Comparison of ENCODE assay signal across 8 cellular contexts in genomic region chr2:196182439-196183171, GRCh38. TPM values are rescaled to one million over a fixed set of nuclear protein-coding genes. Genes with fewer than 3 reads are reported as not detected.
DNase-seq lines count a peak whose midpoint lies in the region; ATAC-seq and TF ChIP-seq lines count a peak whose summit lies in the region.

No MANE protein-coding gene starts in this region.

- no peak overlapping the region for H3K18ac ChIP-seq in mesendoderm (ENCODE audit: low read length)

- 77% methylated on average over 4 of the region's 4 CpGs for WGBS in hepatocyte (ENCODE audit: low lambda C conversion rate, missing lambda C conversion rate)
- WGBS in mesendoderm (ENCODE audit: extremely low coverage, insufficient coverage, low lambda C conversion rate) = no CpG with 5 or more reads among the region's 4 CpGs

- no peaks in the 10 kb centered on the region for H3K9me3 ChIP-seq in hepatocyte (ENCODE audit: low read depth)

- TF ChIP-seq POLR2A in GM18505 (IDR thresholded peaks at IDR 0.05; ENCODE audit: borderline replicate concordance, extremely low read depth, insufficient read depth, insufficient read length) = no peak

- H3K9ac ChIP-seq in mesendoderm (ENCODE audit: low read length) = no peak overlapping the region

- H3K4me3 ChIP-seq in hepatocyte (no peak overlapping the region), foreskin fibroblast (ENCODE audit: low read depth in 1 of 2, low read length in 2 of 2) (no peak overlapping the region), mesendoderm (ENCODE audit: low read length) (no peak overlapping the region)

- no peaks in the 10 kb centered on the region for H3K36me3 ChIP-seq in hepatocyte (replicated peaks; ENCODE audit: insufficient read depth, low read depth)
- no peaks in the 10 kb centered on the region for H3K36me3 ChIP-seq in mesendoderm (ENCODE audit: control insufficient read depth, insufficient read depth, low read length)

- H2AK5ac ChIP-seq in mesendoderm (ENCODE audit: low read length) = no peak overlapping the region

- ATAC-seq in GM18505 (IDR thresholded peaks at IDR 0.05; ENCODE audit: unreplicated experiment) = peak; percentile 86
- peak; percentile 89 for ATAC-seq in GM21529 (IDR thresholded peaks at IDR 0.05; ENCODE audit: unreplicated experiment)
- peak; percentile 88 for ATAC-seq in HG03558 (IDR thresholded peaks at IDR 0.05; ENCODE audit: extremely low read depth, unreplicated experiment)

- H3K79me1 ChIP-seq in mesendoderm (ENCODE audit: low read length) = no peaks in the 10 kb centered on the region

- TF ChIP-seq CTCF in hepatocyte (IDR thresholded peaks at IDR 0.05; ENCODE audit: poor library complexity) (no peak), foreskin fibroblast (IDR thresholded peaks at IDR 0.05; ENCODE audit: low read depth, low read length) (no peak)

- peaks cover 4% of the 10 kb centered on the region for H3K4me1 ChIP-seq in hepatocyte (ENCODE audit: insufficient read depth)
- no peaks in the 10 kb centered on the region for H3K4me1 ChIP-seq in mesendoderm (ENCODE audit: control insufficient read depth, low read depth, low read length)

- H3K4me2 ChIP-seq in hepatocyte (no peak overlapping the region), mesendoderm (ENCODE audit: low read length) (no peak overlapping the region)

- no peak overlapping the region for H2AFZ ChIP-seq in hepatocyte

- no peak overlapping the region for H4K8ac ChIP-seq in mesendoderm (ENCODE audit: low read depth, low read length)

- no peaks in the 10 kb centered on the region for H3K9me2 ChIP-seq in hepatocyte (replicated peaks; ENCODE audit: insufficient read depth)

- H4K20me1 ChIP-seq in hepatocyte (ENCODE audit: insufficient read depth, poor library complexity, severe bottlenecking) = no peaks in the 10 kb centered on the region

- DNase-seq in hepatocyte (ENCODE audit: low spot score) = no peak
- DNase-seq in foreskin fibroblast = no peak
- no peak for DNase-seq in T-helper 9 cell
- DNase-seq in NOMO-1 treated with dmso at 0.1 percent for 144 hours (lab: John Stamatoyannopoulos, UW; ENCODE audit: unreplicated experiment) = no peak
- DNase-seq in mesendoderm = no peak

- H4K5ac ChIP-seq in mesendoderm (ENCODE audit: low read length) = no peak overlapping the region

- no peak overlapping the region for H3K56ac ChIP-seq in mesendoderm (ENCODE audit: low read length)

- no peak overlapping the region for H2BK5ac ChIP-seq in mesendoderm (ENCODE audit: low read length)

- no peaks in the 10 kb centered on the region for H3K27me3 ChIP-seq in hepatocyte
- H3K27me3 ChIP-seq in mesendoderm (ENCODE audit: insufficient read depth, low read length, poor library complexity) = no peaks in the 10 kb centered on the region

- H3K23ac ChIP-seq in mesendoderm (ENCODE audit: low read length) = no peak overlapping the region

- H3K27ac ChIP-seq in hepatocyte (peak overlapping the region; percentile 40), mesendoderm (ENCODE audit: low read depth, low read length) (no peak overlapping the region)

- H2BK15ac ChIP-seq in mesendoderm (replicated peaks; ENCODE audit: low read depth) = no peak overlapping the region

- H3K79me2 ChIP-seq in hepatocyte (no peaks in the 10 kb centered on the region), mesendoderm (ENCODE audit: control insufficient read depth, insufficient read depth, low read length) (no peaks in the 10 kb centered on the region)

- H2BK120ac ChIP-seq in mesendoderm (ENCODE audit: low read depth, low read length) = no peak overlapping the region

- no peak overlapping the region for H3K4ac ChIP-seq in mesendoderm (ENCODE audit: low read depth, low read length)

RNA-seq across cellular contexts. Expression of gene STK17B, which starts 11.2 kb away (rescaled TPM):
- 32.4 and 45.5 TPM in 2 replicates for total RNA-seq in hepatocyte
- polyA plus RNA-seq in hepatocyte = 6.4 and 7.2 TPM in 2 replicates
- 5.2 TPM for polyA plus RNA-seq in mesendoderm (2013, experiment 1 of 2)
- 5.8 TPM for polyA plus RNA-seq in mesendoderm (2013, experiment 2 of 2)
